In the genomic region with DNA sequence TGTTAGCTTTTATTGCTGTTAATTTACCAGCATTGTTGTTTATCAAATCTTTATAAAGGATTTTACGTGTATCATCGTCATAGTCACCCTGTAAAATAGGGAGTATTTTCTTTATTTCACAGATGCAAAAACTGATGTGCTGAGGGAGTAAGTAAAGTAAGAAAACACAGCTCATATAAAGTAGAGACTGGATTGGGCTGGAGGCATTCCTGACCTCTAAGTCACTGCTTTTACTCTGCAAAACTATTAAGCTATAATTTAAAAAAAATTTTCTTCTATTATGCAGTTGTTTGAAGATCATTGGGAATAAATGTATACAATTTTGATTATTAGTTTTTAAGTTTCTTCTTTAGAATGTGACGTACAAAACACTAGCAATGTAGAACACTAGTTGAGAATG, we compare ENCODE assay signal across 24 cellular contexts.
"Had no signal": no experiment of that assay in that cellular context is flagged by ENCODE, and none has a peak within 500 bp of the region (broad histone marks: within the 10 kb centered on the region; RNA-seq: fewer than 3 reads in every experiment).

No MANE protein-coding gene starts in this region.

- H3K27me3 ChIP-seq: ascending aorta, breast epithelium, hepatocyte, vagina had no signal

- H3K36me3 ChIP-seq: breast epithelium, vagina had no signal

- ATAC-seq: activated T-cell treated with anti-CD3 and anti-CD28 coated beads, Interleukin-2, amount 50 U/mL, for 72 hours; esophagus mucosa; left lobe of liver; T-cell had no signal

- H3K27ac Mint-ChIP-seq: activated T-cell treated with anti-CD3 and anti-CD28 coated beads, Interleukin-2, amount 50 U/mL, for 72 hours; nephron progenitor cell; progenitor cell of endocrine pancreas; stimulated activated naive CD8-positive, alpha-beta T cell treated with anti-CD3 and anti-CD28 coated beads, Interleukin-15, Interleukin-2, amounts not matched to agents 100 ng/mL and 50 ng/mL, for 24 hours; T-cell had no signal

- H3K4me1 ChIP-seq: breast epithelium, vagina had no signal

- H3K27ac ChIP-seq: ascending aorta, breast epithelium, hepatocyte, skin epidermis, vagina had no signal

- H3K4me3 Mint-ChIP-seq: activated T-cell treated with anti-CD3 and anti-CD28 coated beads, Interleukin-2, amount 50 U/mL, for 72 hours; nephron progenitor cell; stimulated activated naive CD8-positive, alpha-beta T cell treated with anti-CD3 and anti-CD28 coated beads, Interleukin-15, Interleukin-2, amounts not matched to agents 100 ng/mL and 50 ng/mL, for 24 hours; T-cell had no signal

- H3K4me3 ChIP-seq: ascending aorta, breast epithelium, hepatocyte, lung, skin epidermis, vagina had no signal

- H3K9me3 ChIP-seq: ascending aorta, breast epithelium, vagina had no signal

- H3K27me3 Mint-ChIP-seq: progenitor cell of endocrine pancreas had no signal

- H3K4me2 ChIP-seq: hepatocyte had no signal

- H2AFZ ChIP-seq: hepatocyte had no signal

- H3K4me1 Mint-ChIP-seq: nephron progenitor cell, T-cell had no signal

- DNase-seq: activated CD4-positive, alpha-beta T cell treated with anti-CD3 and anti-CD28 coated beads, Interleukin-2, amount 50 U/mL, for 1 hour; activated CD4-positive, CD25-positive, alpha-beta regulatory T cell; activated CD8-positive, alpha-beta memory T cell treated with anti-CD3 and anti-CD28 coated beads for 24 hours; activated CD8-positive, alpha-beta memory T cell treated with anti-CD3 and anti-CD28 coated beads, Interleukin-2, amount 50 U/mL, for 48 hours; activated effector memory CD4-positive, alpha-beta T cell treated with anti-CD3 and anti-CD28 coated beads, Interleukin-2, amount 50 U/mL, for 16 hours; activated naive CD4-positive, alpha-beta T cell treated with anti-CD3 and anti-CD28 coated beads, Interleukin-2, amount 50 U/mL, for 16 hours; activated T-cell treated with anti-CD3 and anti-CD28 coated beads, Interleukin-2, amount 50 U/mL, for 72 hours; effector CD4-positive, alpha-beta T cell; midbrain; nephron progenitor cell; occipital lobe; stimulated activated CD4-positive, alpha-beta T cell treated with anti-CD3 and anti-CD28 coated beads, Interleukin-15, amount 100 ng/mL, for 24 hours; stimulated activated CD4-positive, alpha-beta T cell treated with anti-CD3 and anti-CD28 coated beads, Interleukin-2, amount 100 ng/mL, for 48 hours; T-cell had no signal
